Comparison of ENCODE assay signal across 9 cellular contexts in the genomic region with DNA sequence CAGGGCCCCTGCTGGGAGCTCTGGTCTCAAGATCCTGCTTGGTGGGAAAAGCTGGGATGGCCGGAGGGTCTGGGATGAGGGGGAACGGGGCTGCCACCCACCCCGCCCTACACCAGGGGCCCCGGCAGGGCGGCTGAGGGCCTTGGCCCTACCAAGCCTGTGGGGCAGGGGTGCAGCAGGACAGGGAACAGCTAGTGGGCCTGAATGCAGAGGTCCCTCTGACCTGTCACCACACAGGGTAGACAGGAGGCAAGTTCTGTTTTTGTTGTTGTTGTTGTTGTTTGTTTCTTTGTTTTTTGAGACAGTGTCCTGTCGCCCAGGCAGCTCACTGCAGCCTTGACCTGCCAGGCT. TPM values are rescaled to one million over a fixed set of nuclear protein-coding genes. Genes with fewer than 3 reads are reported as not detected.
DNase-seq lines count a peak whose midpoint lies in the region; TF ChIP-seq lines count a peak whose summit lies in the region.
"Had no signal": no experiment of that assay in that cellular context is flagged by ENCODE, and none has a peak within 500 bp of the region (broad histone marks: within the 10 kb centered on the region; RNA-seq: fewer than 3 reads in every experiment).

No MANE protein-coding gene starts in this region.

- peak overlapping the region; percentile 67 for H3K4me3 Mint-ChIP-seq in osteocyte (ENCODE audit: unreplicated experiment)

- peak overlapping the region; percentile 60; the same call in 1 of the 2 replicates for H3K9ac ChIP-seq in ES-I3 (ENCODE audit: low read depth, low read length)

- TF ChIP-seq POLR2A in Peyer's patch (IDR thresholded peaks at IDR 0.05): no peak
- TF ChIP-seq POLR2A in esophagus squamous epithelium (IDR thresholded peaks at IDR 0.05): no peak

- peaks cover 9% of the 10 kb centered on the region for H3K36me3 Mint-ChIP-seq in osteocyte (ENCODE audit: unreplicated experiment)

- H3K9me3 ChIP-seq in ES-I3 (ENCODE audit: control insufficient read depth, insufficient read depth, low read length) (no peaks in the 10 kb centered on the region), Peyer's patch (no peaks in the 10 kb centered on the region), esophagus squamous epithelium (no peaks in the 10 kb centered on the region)
- H3K9me3 ChIP-seq: thyroid gland had no signal

- H3K4me3 ChIP-seq in Peyer's patch (peak overlapping the region; percentile 24 to 54 (median 45)), esophagus squamous epithelium (peak overlapping the region in 3 of 4 donors; percentile 23 to 51 (median 38))
- H3K4me3 ChIP-seq: thyroid gland had no signal

- TF ChIP-seq CTCF in Peyer's patch (IDR thresholded peaks at IDR 0.05): no peak
- no peak for TF ChIP-seq CTCF in esophagus squamous epithelium (IDR thresholded peaks at IDR 0.05)
- no peak for TF ChIP-seq CTCF in osteocyte (IDR thresholded peaks at IDR 0.05)

- no CpG with 5 or more reads among the region's 6 CpGs for WGBS in esophagus squamous epithelium, 2 donors

- H3K27ac ChIP-seq in Peyer's patch (peak overlapping the region in 2 of 4 donors; percentile 48 to 62), esophagus squamous epithelium (peak overlapping the region in 1 of 4 donors; percentile 36)
- H3K27ac ChIP-seq: thyroid gland had no signal

- H3K9me3 Mint-ChIP-seq in osteocyte (ENCODE audit: unreplicated experiment): no peaks in the 10 kb centered on the region

- H3K4me1 Mint-ChIP-seq in osteocyte (ENCODE audit: unreplicated experiment): peaks cover 15% of the 10 kb centered on the region

- H3K36me3 ChIP-seq in ES-I3 (ENCODE audit: insufficient read depth, low read length): no peaks in the 10 kb centered on the region
- H3K36me3 ChIP-seq in Peyer's patch: peaks cover 0 to 9% (median 0%) of the 10 kb centered on the region in 3 donors
- H3K36me3 ChIP-seq in esophagus squamous epithelium: peaks cover under 1 to 14% (median 1%) of the 10 kb centered on the region in 3 donors

- intact Hi-C loops in esophagus squamous epithelium (cut with DNase I): loop anchor here (5.0 kb wide), 1 partner anchor 177 kb away; no protein-coding TSS in a partner anchor

- DNase-seq in Peyer's patch (no peak), esophagus squamous epithelium (lab: John Stamatoyannopoulos, UW) (no peak), osteocyte (ENCODE audit: extremely low spot score, unreplicated experiment) (no peak), islet precursor cell (no peak), D341Med (ENCODE audit: low spot score) (no peak), occipital lobe (lab: John Stamatoyannopoulos, UW) (no peak)
- DNase-seq in stimulated activated CD4-positive, alpha-beta T cell treated with anti-CD3 and anti-CD28 coated beads, Interleukin-12 subunit alpha, Interleukin-12 subunit beta, amount 100 ng/mL, for 4 hours: no peak

- H3K4me1 ChIP-seq in ES-I3 (ENCODE audit: insufficient read depth, low read length): peaks cover 31% of the 10 kb centered on the region
- no peaks in the 10 kb centered on the region for H3K4me1 ChIP-seq in Peyer's patch
- peaks cover 0 to 27% (median 0%) of the 10 kb centered on the region in 3 donors for H3K4me1 ChIP-seq in esophagus squamous epithelium

- H3K27me3 Mint-ChIP-seq in osteocyte (ENCODE audit: unreplicated experiment): no peaks in the 10 kb centered on the region

- H3K27ac Mint-ChIP-seq in osteocyte (ENCODE audit: unreplicated experiment): no peak overlapping the region

- H3K27me3 ChIP-seq in Peyer's patch: no peaks in the 10 kb centered on the region
- no peaks in the 10 kb centered on the region for H3K27me3 ChIP-seq in esophagus squamous epithelium
- H3K27me3 ChIP-seq: thyroid gland had no signal

RNA-seq across cellular contexts. Expression of a gene that starts 0.3 kb away (rescaled TPM):
- total RNA-seq in Peyer's patch: 10 to 100 TPM in 2 of 4 donors, 1 to 10 TPM in 2; 4.9 to 13.3 (median 9.4) TPM
- total RNA-seq in esophagus squamous epithelium: 1 to 10 TPM in 2 of 4 donors, under 1 TPM in 1, not detected in 1; 0.45 to 7.6 (median 3.1) TPM
- total RNA-seq in osteocyte: 18.7 and 18.9 TPM in 2 replicates
- 2.8 TPM for total RNA-seq in occipital lobe

RNA-seq across cellular contexts. Expression of a gene that starts 9.9 kb away (rescaled TPM):
- 100 to 1,000 TPM in 1 of 4 donors, 10 to 100 TPM in 3; 32.9 to 118 (median 54.1) TPM for total RNA-seq in Peyer's patch
- total RNA-seq in esophagus squamous epithelium: 10 to 100 TPM; 42.5 to 92.5 (median 87.6) TPM
- total RNA-seq in osteocyte: 94.1 and 96.6 TPM in 2 replicates
- total RNA-seq in occipital lobe: 17.6 TPM

RNA-seq across cellular contexts. Expression of a gene that starts 18.7 kb away (rescaled TPM):
- total RNA-seq in Peyer's patch (100 to 1,000 TPM in 1 of 4 donors, 10 to 100 TPM in 3; 23.6 to 211 (median 57.6) TPM), esophagus squamous epithelium (10 to 100 TPM in 1 of 4 donors, 1 to 10 TPM in 3; 3.9 to 18.3 (median 7.6) TPM), osteocyte (4.9 and 5.3 TPM in 2 replicates), occipital lobe (6.6 TPM)

RNA-seq across cellular contexts. Expression of a gene that starts 26.8 kb away (rescaled TPM):
- total RNA-seq in Peyer's patch (10 to 100 TPM; 44.1 to 70.6 (median 55.6) TPM), esophagus squamous epithelium (10 to 100 TPM; 22.2 to 54.0 (median 37.0) TPM), osteocyte (73.7 and 74.8 TPM in 2 replicates), occipital lobe (12.6 TPM)

RNA-seq across cellular contexts. Expression of a gene that starts 27.8 kb away (rescaled TPM):
- total RNA-seq in Peyer's patch: 10 to 100 TPM; 10.7 to 32.6 (median 12.8) TPM
- total RNA-seq in esophagus squamous epithelium: 1 to 10 TPM; 2.5 to 4.1 (median 3.8) TPM
- 19.2 and 19.3 TPM in 2 replicates for total RNA-seq in osteocyte
- 2.7 TPM for total RNA-seq in occipital lobe
